8 cellular contexts compared by ENCODE assay signal in genomic region chr2:173048901-173049661, GRCh38. TPM values are rescaled to one million over a fixed set of nuclear protein-coding genes. Genes with fewer than 3 reads are reported as not detected.
DNase-seq lines count a peak whose midpoint lies in the region; ATAC-seq, FAIRE-seq and TF ChIP-seq lines count a peak whose summit lies in the region.

No MANE protein-coding gene starts in this region.

- no peaks in the 10 kb centered on the region for H3K79me2 ChIP-seq in K562 (ENCODE audit: control insufficient read depth, insufficient read depth, low read length)

- POLR2A ChIA-PET in K562 (lab: Yijun Ruan, JAX) = interaction anchor here (0.9 to 1.4 kb wide), 3 partner anchors 9 to 24 kb away, joined by 3 to 5 read pairs (median 3); no protein-coding TSS in a partner anchor

- H3K79me1 ChIP-seq in mesenchymal stem cell (replicated peaks; ENCODE audit: low read length, poor library complexity, severe bottlenecking) = no peaks in the 10 kb centered on the region

- H3K9ac ChIP-seq in K562 (ENCODE audit: insufficient read depth in 1 of 2, low read depth in 2 of 2, low read length in 2 of 2) (no peak overlapping the region), mesenchymal stem cell (ENCODE audit: low read length) (peak overlapping the region; percentile 59)

- H3K4me2 ChIP-seq in K562 (ENCODE audit: insufficient read depth, low read length) = no peak overlapping the region
- H3K4me2 ChIP-seq in mesenchymal stem cell (ENCODE audit: low read length, poor library complexity, severe bottlenecking) = peak overlapping the region; percentile 6

- no peak for TF ChIP-seq CTCF in K562 (IDR thresholded peaks at IDR 0.05 in 2 of 3, conservative IDR thresholded peaks at IDR 0.05 in 1 of 3; ENCODE audit: insufficient read depth in 2 of 3, low read depth in 1 of 3, low read length in 3 of 3)

- H3K4me3 ChIP-seq in K562 = no peak overlapping the region
- H3K4me3 ChIP-seq in mesenchymal stem cell (ENCODE audit: insufficient read depth in 1 of 2, low read depth in 1 of 2, low read length in 2 of 2) = no peak overlapping the region

- no peak overlapping the region for H2BK15ac ChIP-seq in mesenchymal stem cell (ENCODE audit: low read depth, poor library complexity, severe bottlenecking)

- H3K27me3 ChIP-seq in K562 (ENCODE audit: control insufficient read depth in 2 of 2, insufficient read depth in 2 of 2, low read length in 2 of 2) (peaks cover 9 to 20% of the 10 kb centered on the region in 2 experiments; a peak in 4 of 5 replicates), mesenchymal stem cell (ENCODE audit: control insufficient read depth in 1 of 2, insufficient read depth in 1 of 2, low read length in 2 of 2) (no peaks in the 10 kb centered on the region)

- no peak overlapping the region for H2BK12ac ChIP-seq in mesenchymal stem cell (ENCODE audit: low read length in 2 of 2)

- H3K9me3 ChIP-seq in K562 (replicated peaks; ENCODE audit: control insufficient read depth, insufficient read depth, low read depth, low read length) = no peaks in the 10 kb centered on the region
- no peaks in the 10 kb centered on the region for H3K9me3 ChIP-seq in mesenchymal stem cell (ENCODE audit: control insufficient read depth, low read length)

- H3K4ac ChIP-seq in mesenchymal stem cell (ENCODE audit: low read depth in 1 of 2, low read length in 2 of 2) = no peak overlapping the region

- in situ Hi-C loops in K562 (cut with MboI) = no loop called here

- intact Hi-C loops in K562 (cut with micrococcal nuclease) = no loop called here

- no peak overlapping the region for H4K91ac ChIP-seq in mesenchymal stem cell (ENCODE audit: low read length)

- no peak for TF ChIP-seq RAD21 in K562 (CRISPR knock-in tag; conservative IDR thresholded peaks at IDR 0.05 in 1 of 2, IDR thresholded peaks at IDR 0.05 in 1 of 2)

- ATAC-seq in HG02884 (IDR thresholded peaks at IDR 0.05; ENCODE audit: unreplicated experiment) (peak; percentile 79), K562 (peak; percentile 72)

- H2AFZ ChIP-seq in K562 (ENCODE audit: low read depth, low read length) (no peak overlapping the region), mesenchymal stem cell (ENCODE audit: low read depth, low read length) (no peak overlapping the region)

- no peaks in the 10 kb centered on the region; a peak in 2 of 5 replicates for H3K4me1 ChIP-seq in K562 (replicated peaks in 1 of 2; ENCODE audit: control insufficient read depth in 2 of 2, insufficient read depth in 2 of 2, low read length in 2 of 2)
- H3K4me1 ChIP-seq in mesenchymal stem cell (ENCODE audit: control insufficient read depth, insufficient read depth, low read depth, low read length) = peaks cover 7% of the 10 kb centered on the region

- TF ChIP-seq EP300 in K562 (IDR thresholded peaks at IDR 0.05; ENCODE audit: low read length) = peak; percentile 52; the same call in 1 of the 2 replicates

- H3K14ac ChIP-seq in mesenchymal stem cell (ENCODE audit: low read length in 2 of 2) = no peak overlapping the region

- H3K18ac ChIP-seq in mesenchymal stem cell (ENCODE audit: low read depth in 1 of 2, low read length in 2 of 2) = no peak overlapping the region

- H3K9me1 ChIP-seq in K562 (ENCODE audit: control insufficient read depth, insufficient read depth, low read length) = no peaks in the 10 kb centered on the region

- H4K8ac ChIP-seq in mesenchymal stem cell (ENCODE audit: low read length) = no peak overlapping the region

- no peak overlapping the region for H3K23ac ChIP-seq in mesenchymal stem cell (ENCODE audit: low read length in 2 of 2)

- no peak overlapping the region for H3K27ac ChIP-seq in K562 (ENCODE audit: extremely low read depth, low read depth, low read length)
- peak overlapping the region; percentile 78 for H3K27ac ChIP-seq in mesenchymal stem cell (ENCODE audit: low read length, poor library complexity, severe bottlenecking)

- TF ChIP-seq POLR2A in K562 (conservative IDR thresholded peaks at IDR 0.05) = no peak

- BruUV-seq in K562 (replicated peaks; lab: Mats Ljungman, UMichigan) = no TSS peak

- no peaks in the 10 kb centered on the region for H4K20me1 ChIP-seq in K562 (replicated peaks; ENCODE audit: control insufficient read depth, insufficient read depth, low read length)

- no peak overlapping the region for H2AK5ac ChIP-seq in mesenchymal stem cell (ENCODE audit: low read length, severe bottlenecking)

- CTCF ChIA-PET in K562 (lab: Yijun Ruan, JAX; ENCODE audit: low intra/inter-chr PET ratio) = no interaction called here

- no peak overlapping the region for H2BK5ac ChIP-seq in mesenchymal stem cell (ENCODE audit: low read depth, low read length, poor library complexity, severe bottlenecking)

- DNase-seq in activated T-cell treated with anti-CD3 and anti-CD28 coated beads for 48 hours (ENCODE audit: low read depth) = peak; percentile 44
- DNase-seq in activated T-cell treated with anti-CD3 and anti-CD28 coated beads, Interleukin-2, amount 50 U/mL, for 1 hour = no peak
- peak; percentile 79 for DNase-seq in NCI-H69 (lab: John Stamatoyannopoulos, UW)
- DNase-seq in K562 (ENCODE audit: extremely low read depth in 1 of 4, low spot score in 3 of 4) = peak in 3 of 4 experiments; percentile 22 to 37 (median 29)
- DNase-seq in mesenchymal stem cell = peak; percentile 97
- DNase-seq in ureter (ENCODE audit: low spot score) = peak; percentile 71
- DNase-seq in NCI-H1105 (lab: John Stamatoyannopoulos, UW) = no peak

- FAIRE-seq in K562 (lab: Jason Lieb, UNC) = no peak

- no peaks in the 10 kb centered on the region for H3K36me3 ChIP-seq in K562 (ENCODE audit: control insufficient read depth, insufficient read depth, low read length)
- H3K36me3 ChIP-seq in mesenchymal stem cell (ENCODE audit: control insufficient read depth in 1 of 2, insufficient read depth in 2 of 2, low read depth in 1 of 2, low read length in 2 of 2) = no peaks in the 10 kb centered on the region

- 0% methylated on average over 4 of the region's 4 CpGs for WGBS in K562 (ENCODE audit: insufficient coverage, low coverage, missing lambda C conversion rate)
- 0% methylated on average over 2 of the region's 4 CpGs for WGBS in mesenchymal stem cell

- no peak overlapping the region for H2BK120ac ChIP-seq in mesenchymal stem cell (ENCODE audit: low read depth, low read length)

TF ChIP-seq in K562, 482 proteins besides CTCF, POLR2A, EP300 and RAD21 (continues in another document):
- TF ChIP-seq IFI16 (CRISPR knock-in tag; IDR thresholded peaks at IDR 0.05) (no peak), BRCA1 (IDR thresholded peaks at IDR 0.05) (no peak), BRCA1 (CRISPR knock-in tag; IDR thresholded peaks at IDR 0.05) (no peak), HSF4 (CRISPR knock-in tag; IDR thresholded peaks at IDR 0.05; ENCODE audit: borderline replicate concordance) (no peak), DACH1 (IDR thresholded peaks at IDR 0.05; ENCODE audit: partially characterized antibody) (peak; percentile 42), HDAC8 (tag; IDR thresholded peaks at IDR 0.05) (no peak), PTTG1 (tag; IDR thresholded peaks at IDR 0.05; ENCODE audit: low read depth) (no peak), MBD1 (CRISPR knock-in tag; IDR thresholded peaks at IDR 0.05) (no peak), FOXK2 (conservative IDR thresholded peaks at IDR 0.05 in 1 of 2, IDR thresholded peaks at IDR 0.05 in 1 of 2; ENCODE audit: low read depth in 2 of 2) (no peak), KHSRP (IDR thresholded peaks at IDR 0.05) (no peak), ZNF778 (CRISPR knock-in tag; IDR thresholded peaks at IDR 0.05) (no peak), NFYB (IDR thresholded peaks at IDR 0.05; ENCODE audit: extremely low read depth, insufficient read length) (no peak)

RNA-seq across cellular contexts. Expression of gene MAP3K20, which starts 26.6 kb away (rescaled TPM):
- 28.1 and 49.5 TPM in 2 replicates for total RNA-seq in K562 (2011; cell fraction: chromatin; rRNA removed; ENCODE audit: low replicate concordance)
- 9.5 and 14.5 TPM in 2 replicates for total RNA-seq in K562 (2011; cell fraction: nucleolus; rRNA removed)
- total RNA-seq in K562 (2011; cell fraction: nucleoplasm; rRNA removed) = 23.2 and 33.6 TPM in 2 replicates
- total RNA-seq in K562 (2014; rRNA removed) (19.2 and 19.3 TPM in 2 replicates), K562 (2014; rRNA removed; fragmentation: Illumina TruSeq; extraction: Trizol) (34.2 and 38.0 TPM in 2 replicates), K562 (2015; rRNA removed; fragmentation: Illumina TruSeq; extraction: Trizol) (30.2 and 32.8 TPM in 2 replicates), K562 (2021) (28.2 and 30.4 TPM in 2 replicates), ureter (77.6 TPM)
- polyA plus RNA-seq in K562 (2011; rRNA removed) (26.0 and 29.8 TPM in 2 replicates), K562 (2014; fragmentation: Illumina TruSeq; extraction: Trizol) (25.6 and 27.3 TPM in 2 replicates), K562 (2014; fragmentation: Nextera tagmentation; extraction: Ambion mirVana) (1 to 10 TPM; 9.8 to 9.9 TPM), K562 (2014; rRNA removed) (16.0 and 17.2 TPM in 2 replicates)
- polyA plus RNA-seq in K562 (2011; cell fraction: cytosol; rRNA removed) = 8.6 and 15.5 TPM in 2 replicates
- polyA plus RNA-seq in K562 (2011; cell fraction: nucleus; rRNA removed) = 13.8 and 17.0 TPM in 2 replicates
- 15.6 and 16.9 TPM in 2 replicates for polyA plus RNA-seq in K562 (2012)
- polyA minus RNA-seq in K562 (2011; rRNA and poly(A)+ RNA removed) = 47.1 and 53.1 TPM in 2 replicates
- polyA minus RNA-seq in K562 (2011; cell fraction: cytosol; rRNA and poly(A)+ RNA removed) = 25.6 and 51.2 TPM in 2 replicates
- polyA minus RNA-seq in K562 (2011; cell fraction: nucleus; rRNA and poly(A)+ RNA removed) = 16.3 and 27.7 TPM in 2 replicates
- polyA plus RNA-seq in mesenchymal stem cell (2013, experiment 1 of 2) = 33.5 TPM
- 34.0 TPM for polyA plus RNA-seq in mesenchymal stem cell (2013, experiment 2 of 2)

Comparison
In these comparisons a context has a peak if more than half of its experiments do, and no peak if none do; other contexts are left out.
1. DNase-seq: peak in activated T-cell treated with anti-CD3 and anti-CD28 coated beads for 48 hours (single experiment), NCI-H69 (single experiment), K562 (3 of 4), mesenchymal stem cell (single experiment) and ureter (single experiment); none in activated T-cell treated with anti-CD3 and anti-CD28 coated beads, Interleukin-2, amount 50 U/mL, for 1 hour (single experiment) and NCI-H1105 (single experiment).